16 cellular contexts compared by ENCODE assay signal in genomic region chr11:47007579-47007978, GRCh38.
"Had no signal": no experiment of that assay in that cellular context is flagged by ENCODE, and none has a peak within 500 bp of the region (broad histone marks: within the 10 kb centered on the region; RNA-seq: fewer than 3 reads in every experiment).

No MANE protein-coding gene starts in this region.

- H3K9me3 Mint-ChIP-seq: activated B cell treated with CpG ODN at 0.5 μM for 24 hours had no signal

- DNase-seq: activated B cell treated with CpG ODN at 0.5 μM for 24 hours; activated CD4-positive, alpha-beta T cell treated with anti-CD3 and anti-CD28 coated beads for 48 hours; activated CD8-positive, alpha-beta memory T cell treated with anti-CD3 and anti-CD28 coated beads, Interleukin-2, amount 50 U/mL, for 4 hours; activated CD8-positive, alpha-beta T cell treated with anti-CD3 and anti-CD28 coated beads, Interleukin-2, amount 10 ng/mL, durations not matched to agents 7 days and 5 days; activated naive CD8-positive, alpha-beta T cell treated with anti-CD3 and anti-CD28 coated beads for 36 hours; brain microvascular endothelial cell; effector CD8-positive, alpha-beta T cell; heart right ventricle; midbrain; psoas muscle; stimulated activated CD4-positive, alpha-beta T cell treated with anti-CD3 and anti-CD28 coated beads, Interleukin-1b, Interleukin-23, amount 100 ng/mL, for 48 hours; T-helper 17 cell; thyroid gland had no signal

- H3K27ac Mint-ChIP-seq: activated B cell treated with CpG ODN at 0.5 μM for 24 hours; activated CD8-positive, alpha-beta T cell treated with anti-CD3 and anti-CD28 coated beads, Interleukin-2, amount 10 ng/mL, durations not matched to agents 7 days and 5 days; activated naive CD8-positive, alpha-beta T cell treated with anti-CD3 and anti-CD28 coated beads for 36 hours; neural progenitor cell; T-helper 17 cell had no signal

- H3K36me3 ChIP-seq: brain microvascular endothelial cell, heart right ventricle, neural progenitor cell, thyroid gland had no signal

- H3K27me3 Mint-ChIP-seq: activated B cell treated with CpG ODN at 0.5 μM for 24 hours; activated naive CD8-positive, alpha-beta T cell treated with anti-CD3 and anti-CD28 coated beads for 36 hours; T-helper 17 cell had no signal

- H3K9me3 ChIP-seq: heart right ventricle, psoas muscle, thyroid gland had no signal

- H3K4me2 ChIP-seq: neural progenitor cell had no signal

- H3K4me3 ChIP-seq: heart right ventricle, lung, neural progenitor cell, psoas muscle, thyroid gland had no signal

- H3K4me3 Mint-ChIP-seq: activated B cell treated with CpG ODN at 0.5 μM for 24 hours; activated CD8-positive, alpha-beta T cell treated with anti-CD3 and anti-CD28 coated beads, Interleukin-2, amount 10 ng/mL, durations not matched to agents 7 days and 5 days; activated naive CD8-positive, alpha-beta T cell treated with anti-CD3 and anti-CD28 coated beads for 36 hours; neural progenitor cell; T-helper 17 cell had no signal

- H3K9ac ChIP-seq: neural progenitor cell had no signal

- H3K27ac ChIP-seq: brain microvascular endothelial cell, neural progenitor cell, psoas muscle, thyroid gland had no signal

- ATAC-seq: activated CD8-positive, alpha-beta T cell treated with anti-CD3 and anti-CD28 coated beads, Interleukin-2, amount 10 ng/mL, durations not matched to agents 7 days and 5 days; heart right ventricle; psoas muscle; sciatic nerve; T-helper 17 cell had no signal

- H2AFZ ChIP-seq: neural progenitor cell had no signal

- H3K27me3 ChIP-seq: brain microvascular endothelial cell, heart right ventricle, neural progenitor cell, thyroid gland had no signal
